In the genomic region with DNA sequence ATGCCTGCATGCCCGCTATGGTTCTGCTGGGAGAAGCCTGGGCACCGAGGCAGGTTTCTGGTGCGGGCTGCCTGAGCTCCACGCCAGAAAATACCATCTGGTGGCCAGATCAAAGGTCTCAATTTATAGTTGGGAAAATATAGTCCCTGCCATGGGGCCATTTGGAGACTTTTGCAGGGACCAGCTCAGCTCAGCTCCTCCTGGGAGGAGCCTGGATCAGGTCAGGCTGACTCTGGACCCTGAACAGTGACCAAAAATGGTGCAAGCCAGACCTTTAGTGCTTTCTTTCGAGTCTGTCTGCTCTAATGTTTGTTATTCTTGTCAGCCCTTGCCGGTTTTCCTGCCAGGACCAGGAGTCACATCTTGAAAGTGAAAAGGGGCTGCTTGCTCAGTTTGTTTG, we compare ENCODE assay signal across 19 cellular contexts. TPM values are rescaled to one million over a fixed set of nuclear protein-coding genes. Genes with fewer than 3 reads are reported as not detected.
DNase-seq lines count a peak whose midpoint lies in the region; ATAC-seq and TF ChIP-seq lines count a peak whose summit lies in the region.
"Had no signal": no experiment of that assay in that cellular context is flagged by ENCODE, and none has a peak within 500 bp of the region (broad histone marks: within the 10 kb centered on the region; RNA-seq: fewer than 3 reads in every experiment).

No MANE protein-coding gene starts in this region.

- CTCF ChIA-PET in PC-3 (lab: Charles Lee) = no interaction called here

- H3K4me1 ChIP-seq in right cardiac atrium (ENCODE audit: control insufficient read depth, insufficient read depth, low read length) = no peaks in the 10 kb centered on the region
- no peaks in the 10 kb centered on the region for H3K4me1 ChIP-seq in PC-3 (ENCODE audit: insufficient read depth, low read length)
- H3K4me1 ChIP-seq: BLaER1 had no signal

- 46% methylated on average over 6 of the region's 6 CpGs for WGBS in right cardiac atrium

- H2AFZ ChIP-seq in PC-3 (ENCODE audit: low read length) = no peak overlapping the region

- no peak for TF ChIP-seq CTCF in PC-3 (conservative IDR thresholded peaks at IDR 0.05; ENCODE audit: low read depth, low read length)

- H3K27me3 ChIP-seq in MG63 (peaks cover 7% of the 10 kb centered on the region; the same call in 1 of the 2 replicates), right cardiac atrium (ENCODE audit: control insufficient read depth, insufficient read depth) (no peaks in the 10 kb centered on the region), PC-3 (ENCODE audit: low read length) (peaks cover 7% of the 10 kb centered on the region; the same call in 1 of the 2 replicates)

- H3K4me2 ChIP-seq in PC-3 (ENCODE audit: low read length) = no peak overlapping the region
- H3K4me2 ChIP-seq: BLaER1 had no signal

- H3F3A ChIP-seq in PC-3 (ENCODE audit: low read length, unreplicated experiment) = no peaks in the 10 kb centered on the region

- intact Hi-C loops in right cardiac atrium (cut with DNase I) (no loop called here), sciatic nerve (cut with DNase I) (no loop called here), PC-3 (cut with micrococcal nuclease) (no loop called here)

- H3K9ac ChIP-seq in PC-3 (ENCODE audit: low read length) = no peak overlapping the region
- H3K9ac ChIP-seq: BLaER1 had no signal

- no peaks in the 10 kb centered on the region for H4K20me1 ChIP-seq in PC-3 (ENCODE audit: low read length)

- POLR2A ChIA-PET in PC-3 (lab: Charles Lee; ENCODE audit: unreplicated experiment) = no interaction called here

- ATAC-seq in right cardiac atrium (peak in 1 of 2 donors; percentile 44), sciatic nerve (peak; percentile 55), PC-3 (no peak), HG03342 (IDR thresholded peaks at IDR 0.05; ENCODE audit: unreplicated experiment) (no peak)
- ATAC-seq: CD8-positive, alpha-beta T cell had no signal

- H3K36me3 ChIP-seq in MG63 (no peaks in the 10 kb centered on the region), PC-3 (ENCODE audit: low read depth, low read length) (no peaks in the 10 kb centered on the region)
- H3K36me3 ChIP-seq: BLaER1 had no signal

- no peaks in the 10 kb centered on the region for H3K79me2 ChIP-seq in PC-3 (ENCODE audit: low read length)

- peak; percentile 60 for DNase-seq in MG63
- peak; percentile 64 for DNase-seq in cerebellar cortex (ENCODE audit: low spot score)
- DNase-seq in right cardiac atrium = peak; percentile 14 to 62 (median 46)
- no peak for DNase-seq in sciatic nerve (ENCODE audit: low spot score)
- DNase-seq in PC-3 = no peak
- no peak for DNase-seq in NCI-H2081 treated with DMSO at 0.1 percent for 48 hours (lab: John Stamatoyannopoulos, UW)
- no peak for DNase-seq in DMS79 (lab: John Stamatoyannopoulos, UW)
- DNase-seq: CD8-positive, alpha-beta T cell; DND-41; KBM-7; NCI-H1105 treated with DMSO at 0.1 percent for 48 hours; NCI-H1694; NCI-H510A; NCI-H748 treated with DMSO at 0.1 percent for 48 hours; OCI-M1; RPMI8226 had no signal

- H3K9me2 ChIP-seq in PC-3 (replicated peaks; ENCODE audit: low read length) = no peaks in the 10 kb centered on the region

- BruUV-seq in PC-3 (replicated peaks; lab: Mats Ljungman, UMichigan) = no TSS peak

- H3K27ac ChIP-seq in right cardiac atrium (ENCODE audit: low read length) = no peak overlapping the region
- no peak overlapping the region for H3K27ac ChIP-seq in PC-3 (ENCODE audit: low read length)
- H3K27ac ChIP-seq: BLaER1 had no signal

- H3K4me3 ChIP-seq in MG63 (no peak overlapping the region), right cardiac atrium (ENCODE audit: low read length) (no peak overlapping the region), PC-3 (ENCODE audit: low read length) (no peak overlapping the region)
- H3K4me3 ChIP-seq: BLaER1 had no signal

- H3K9me3 ChIP-seq in MG63 (no peaks in the 10 kb centered on the region), right cardiac atrium (ENCODE audit: control insufficient read depth, low read length) (no peaks in the 10 kb centered on the region), PC-3 (ENCODE audit: low read length) (no peaks in the 10 kb centered on the region)
- H3K9me3 ChIP-seq: BLaER1 had no signal

RNA-seq across cellular contexts. Expression of a gene that starts 31.8 kb away (rescaled TPM):
- total RNA-seq in MG63 (2014; rRNA removed; shearing (Covaris generic); ENCODE audit: low replicate concordance) = 0.20 TPM in 1 of 2 replicates, not detected in the other
- 1 to 10 TPM; 2.3 to 5.1 (median 3.9) TPM for total RNA-seq in right cardiac atrium
- polyA plus RNA-seq in right cardiac atrium = 6.1 TPM
- total RNA-seq in sciatic nerve = 3.3 TPM
- total RNA-seq in PC-3 (2014; rRNA removed) = 0.11 and 0.35 TPM in 2 replicates
- total RNA-seq: CD8-positive, alpha-beta T cell; SK-MEL-5 had no signal

Comparison
In these comparisons a context has a peak if more than half of its experiments do, and no peak if none do; other contexts are left out.
1. DNase-seq: peak in MG63 (single experiment), cerebellar cortex (single experiment) and right cardiac atrium (3 of 3); none in sciatic nerve (single experiment), PC-3 (single experiment), NCI-H2081 treated with DMSO at 0.1 percent for 48 hours (single experiment) and DMS79 (single experiment).